ENCODE assay signal across 9 cellular contexts in genomic region chr6:52512199-52512598, GRCh38.
DNase-seq lines count a peak whose midpoint lies in the region; ATAC-seq and TF ChIP-seq lines count a peak whose summit lies in the region.
"Had no signal": no experiment of that assay in that cellular context is flagged by ENCODE, and none has a peak within 500 bp of the region (broad histone marks: within the 10 kb centered on the region; RNA-seq: fewer than 3 reads in every experiment).

No MANE protein-coding gene starts in this region.

- TF ChIP-seq CTCF in colonic mucosa (IDR thresholded peaks at IDR 0.05) (no peak), lower lobe of right lung (IDR thresholded peaks at IDR 0.05) (no peak), thoracic aorta (IDR thresholded peaks at IDR 0.05) (no peak)

- H3K9ac ChIP-seq in colonic mucosa (ENCODE audit: low read depth in 2 of 2, low read length in 2 of 2) = peak overlapping the region in 1 of 2 donors; percentile 26

- H3K27me3 ChIP-seq in colonic mucosa (no peaks in the 10 kb centered on the region), lower lobe of right lung (ENCODE audit: low read depth) (no peaks in the 10 kb centered on the region), thoracic aorta (replicated peaks; ENCODE audit: insufficient read depth) (no peaks in the 10 kb centered on the region)

- H3K36me3 ChIP-seq in colonic mucosa (peaks cover 4% of the 10 kb centered on the region), lower lobe of right lung (peaks cover 56% of the 10 kb centered on the region), thoracic aorta (peaks cover 30% of the 10 kb centered on the region)

- peak; percentile 88 for DNase-seq in HT1080 (ENCODE audit: low read depth)
- DNase-seq in colonic mucosa = no peak
- no peak for DNase-seq in lower lobe of right lung
- no peak for DNase-seq in thoracic aorta (ENCODE audit: low spot score)
- no peak for DNase-seq in NCI-H345 treated with DMSO at 0.1 percent for 48 hours (lab: John Stamatoyannopoulos, UW; ENCODE audit: unreplicated experiment)
- DNase-seq in NCI-H2029 treated with DMSO at 0.1 percent for 48 hours (lab: John Stamatoyannopoulos, UW) = no peak
- no peak for DNase-seq in cerebellum (ENCODE audit: low spot score)
- DNase-seq: T-helper 1 cell had no signal

- H3K4me1 ChIP-seq in colonic mucosa = no peaks in the 10 kb centered on the region
- H3K4me1 ChIP-seq in lower lobe of right lung = peaks cover 40% of the 10 kb centered on the region
- peaks cover 42 to 83% of the 10 kb centered on the region in 2 donors for H3K4me1 ChIP-seq in thoracic aorta (ENCODE audit: control insufficient read depth in 1 of 2, low read depth in 2 of 2)

- ATAC-seq in lower lobe of right lung = peak; percentile 63 to 74
- ATAC-seq in thoracic aorta (ENCODE audit: insufficient number of reproducible peaks, low FRiP score, low read depth) = peak; percentile 84
- ATAC-seq in HG02840 (IDR thresholded peaks at IDR 0.05; ENCODE audit: low FRiP score, unreplicated experiment) = no peak

- no peaks in the 10 kb centered on the region for H3K9me3 ChIP-seq in colonic mucosa
- H3K9me3 ChIP-seq in lower lobe of right lung = no peaks in the 10 kb centered on the region
- H3K9me3 ChIP-seq in thoracic aorta = no peaks in the 10 kb centered on the region

- intact Hi-C loops in colonic mucosa (cut with DNase I) = no loop called here
- intact Hi-C loops in lower lobe of right lung (cut with DNase I) = no loop called here

- H3K27ac ChIP-seq in colonic mucosa (peak overlapping the region; percentile 52), lower lobe of right lung (peak overlapping the region; percentile 63), thoracic aorta (peak overlapping the region; percentile 83 to 93)

- H3K4me3 ChIP-seq in colonic mucosa (no peak overlapping the region), lower lobe of right lung (no peak overlapping the region), thoracic aorta (peak overlapping the region; percentile 39)
